24 cellular contexts compared by ENCODE assay signal in genomic region chr12:99311373-99311772, GRCh38.
"Had no signal": no experiment of that assay in that cellular context is flagged by ENCODE, and none has a peak within 500 bp of the region (broad histone marks: within the 10 kb centered on the region; RNA-seq: fewer than 3 reads in every experiment).

No MANE protein-coding gene starts in this region.

- H3K4me3 Mint-ChIP-seq: dendritic cell treated with granulocyte-macrophage colony-stimulating factor and Interleukin-4, amounts not matched to agents 40 ng/mL and 50 ng/mL, for 4 days; effector memory CD8-positive, alpha-beta T cell; immature natural killer cell; memory B cell; natural killer cell; neural crest cell; stimulated activated effector memory CD8-positive, alpha-beta T cell treated with anti-CD3 and anti-CD28 coated beads, Interleukin-12 subunit alpha, Interleukin-12 subunit beta, amount 100 ng/mL, for 72 hours had no signal

- H3K4me3 ChIP-seq: colonic mucosa, lung, sigmoid colon, stomach, thoracic aorta, transverse colon, upper lobe of right lung, uterus had no signal

- DNase-seq: colonic mucosa; effector memory CD8-positive, alpha-beta T cell; hypothalamus; immature natural killer cell; natural killer cell; right cardiac atrium; sigmoid colon; stimulated activated CD4-positive, alpha-beta T cell treated with anti-CD3 and anti-CD28 coated beads, Interleukin-2, amount 100 ng/mL, for 24 hours; stimulated activated CD4-positive, alpha-beta T cell treated with anti-CD3 and anti-CD28 coated beads, Interleukin-4, amount 100 ng/mL, for 24 hours; stimulated activated naive CD4-positive, alpha-beta T cell treated with Interleukin-2 at 50 U/mL for 16 hours; stomach; transverse colon; upper lobe of right lung; uterus had no signal

- H3K27ac Mint-ChIP-seq: dendritic cell treated with granulocyte-macrophage colony-stimulating factor and Interleukin-4, amounts not matched to agents 40 ng/mL and 50 ng/mL, for 4 days; effector memory CD8-positive, alpha-beta T cell; immature natural killer cell; memory B cell; natural killer cell; progenitor cell of endocrine pancreas; stimulated activated effector memory CD8-positive, alpha-beta T cell treated with anti-CD3 and anti-CD28 coated beads, Interleukin-12 subunit alpha, Interleukin-12 subunit beta, amount 100 ng/mL, for 72 hours had no signal

- H2AFZ ChIP-seq: parathyroid adenoma had no signal

- H3K27me3 ChIP-seq: colonic mucosa, neutrophil, sigmoid colon, stomach, transverse colon, upper lobe of right lung, uterus had no signal

- H3K27me3 Mint-ChIP-seq: dendritic cell treated with granulocyte-macrophage colony-stimulating factor and Interleukin-4, amounts not matched to agents 40 ng/mL and 50 ng/mL, for 4 days; effector memory CD8-positive, alpha-beta T cell; memory B cell; progenitor cell of endocrine pancreas had no signal

- H3K36me3 ChIP-seq: colonic mucosa, neutrophil, sigmoid colon, stomach, thoracic aorta, transverse colon, upper lobe of right lung, uterus had no signal

- H3K9me3 Mint-ChIP-seq: neural crest cell had no signal

- H3K9me3 ChIP-seq: colonic mucosa, neutrophil, upper lobe of right lung, uterus had no signal

- H3K79me2 ChIP-seq: parathyroid adenoma had no signal

- H3K27ac ChIP-seq: colonic mucosa, neutrophil, parathyroid adenoma, sigmoid colon, stomach, thoracic aorta, transverse colon, upper lobe of right lung, uterus had no signal

- H3K4me1 Mint-ChIP-seq: immature natural killer cell; memory B cell; natural killer cell; neural crest cell; stimulated activated effector memory CD8-positive, alpha-beta T cell treated with anti-CD3 and anti-CD28 coated beads, Interleukin-12 subunit alpha, Interleukin-12 subunit beta, amount 100 ng/mL, for 72 hours had no signal

- H3K36me3 Mint-ChIP-seq: immature natural killer cell; memory B cell; stimulated activated effector memory CD8-positive, alpha-beta T cell treated with anti-CD3 and anti-CD28 coated beads, Interleukin-12 subunit alpha, Interleukin-12 subunit beta, amount 100 ng/mL, for 72 hours had no signal

- ATAC-seq: effector memory CD8-positive, alpha-beta T cell; left lobe of liver; natural killer cell; right cardiac atrium; stimulated activated effector memory CD8-positive, alpha-beta T cell treated with anti-CD3 and anti-CD28 coated beads, Interleukin-12 subunit alpha, Interleukin-12 subunit beta, amount 100 ng/mL, for 72 hours; upper lobe of right lung had no signal

- H3K4me1 ChIP-seq: colonic mucosa, parathyroid adenoma, sigmoid colon, stomach, transverse colon, upper lobe of right lung, uterus had no signal
